In the genomic region with DNA sequence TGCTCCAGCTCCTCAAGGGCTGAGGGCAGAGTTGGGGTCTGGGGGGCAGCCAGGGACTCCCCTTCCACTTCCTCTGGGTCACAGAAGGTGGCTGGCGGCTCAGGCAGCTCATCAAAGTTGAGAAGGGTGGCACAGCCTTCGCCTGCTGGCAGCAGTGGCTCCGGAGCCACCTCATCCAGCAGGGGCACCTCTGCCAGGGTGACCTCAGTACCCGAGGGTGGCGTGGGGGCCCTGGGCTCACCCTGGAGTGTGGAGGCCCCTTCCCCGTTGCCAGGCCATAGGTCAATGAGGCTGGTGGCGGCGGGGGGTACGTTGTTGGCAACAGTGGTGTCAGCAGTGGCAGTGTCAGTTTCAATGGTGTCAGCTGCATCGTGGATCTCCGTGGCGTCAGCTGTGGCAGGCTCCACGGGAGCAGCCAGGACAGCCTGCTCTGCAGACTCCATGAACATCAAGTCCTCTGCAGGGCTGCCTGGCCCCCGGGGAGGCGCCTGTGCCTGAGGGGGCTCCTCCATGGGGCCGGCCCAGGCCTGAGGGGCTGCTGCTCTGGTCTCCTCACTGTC, we compare ENCODE assay signal across 7 cellular contexts. TPM values are rescaled to one million over a fixed set of nuclear protein-coding genes. Genes with fewer than 3 reads are reported as not detected.
DNase-seq lines count a peak whose midpoint lies in the region; TF ChIP-seq lines count a peak whose summit lies in the region.
"Had no signal": no experiment of that assay in that cellular context is flagged by ENCODE, and none has a peak within 500 bp of the region (broad histone marks: within the 10 kb centered on the region; RNA-seq: fewer than 3 reads in every experiment).

No MANE protein-coding gene starts in this region.

- H3K9ac ChIP-seq in GM23248 = peak overlapping the region; percentile 51; the same call in 1 of the 2 replicates
- H3K9ac ChIP-seq in neural cell (ENCODE audit: low read length) = peak overlapping the region; percentile 67

- peaks cover 29% of the 10 kb centered on the region for H3F3A ChIP-seq in GM23248 (ENCODE audit: insufficient read depth)
- H3F3A ChIP-seq in neural cell (ENCODE audit: insufficient read depth, low read length, poor library complexity, severe bottlenecking) = peaks cover 5% of the 10 kb centered on the region

- H3K4me3 ChIP-seq in GM23248 = no peak overlapping the region
- no peak overlapping the region for H3K4me3 ChIP-seq in ascending aorta
- peak overlapping the region; percentile 72 for H3K4me3 ChIP-seq in neural cell (ENCODE audit: low read length)
- H3K4me3 ChIP-seq in uterus = no peak overlapping the region
- no peak overlapping the region for H3K4me3 ChIP-seq in lower leg skin (ENCODE audit: low read depth, poor library complexity, severe bottlenecking)

- H4K20me1 ChIP-seq in GM23248 (ENCODE audit: insufficient read depth) (0 out of 2 replicates have a peak, but pooled peaks cover 13% of the 10 kb centered on the region), neural cell (ENCODE audit: insufficient read depth) (peaks cover 19% of the 10 kb centered on the region)

- TF ChIP-seq EP300 in neural cell (conservative IDR thresholded peaks at IDR 0.05; ENCODE audit: poor library complexity, severe bottlenecking) = no peak

- in situ Hi-C loops in GM23248 (cut with MboI) = loop anchor here (10.0 kb wide), 1 partner anchor 63 kb away; no protein-coding TSS in a partner anchor

- TF ChIP-seq CTCF in ascending aorta (IDR thresholded peaks at IDR 0.05) = no peak
- no peak for TF ChIP-seq CTCF in neural cell (IDR thresholded peaks at IDR 0.05; ENCODE audit: poor library complexity, severe bottlenecking)
- TF ChIP-seq CTCF in uterus (IDR thresholded peaks at IDR 0.05) = no peak
- TF ChIP-seq CTCF in lower leg skin (IDR thresholded peaks at IDR 0.05) = no peak

- H3K27ac ChIP-seq in GM23248 (peak overlapping the region; percentile 72), ascending aorta (peak overlapping the region; percentile 68 to 80), neural cell (ENCODE audit: low read length) (peak overlapping the region; percentile 90), uterus (peak overlapping the region in 1 of 2 donors; percentile 48)

- H3K4me1 ChIP-seq in GM23248 (ENCODE audit: insufficient read depth) (0 out of 2 replicates have a peak, but pooled peaks cover 10% of the 10 kb centered on the region), ascending aorta (peaks cover 18 to 22% of the 10 kb centered on the region in 2 donors), uterus (peaks cover 0 to 23% of the 10 kb centered on the region in 2 donors)

- DNase-seq in GM23248 (no peak), ascending aorta (ENCODE audit: low spot score in 2 of 2) (no peak), NCI-H1048 (lab: John Stamatoyannopoulos, UW) (no peak), uterus (no peak), lower leg skin (ENCODE audit: low spot score in 2 of 2) (no peak)
- DNase-seq: activated CD4-positive, CD25-positive, alpha-beta regulatory T cell had no signal

- H3K36me3 ChIP-seq in GM23248 (ENCODE audit: low read depth) = peaks cover 13% of the 10 kb centered on the region
- H3K36me3 ChIP-seq in ascending aorta = peaks cover 14 to 29% of the 10 kb centered on the region in 2 donors
- peaks cover 9% of the 10 kb centered on the region for H3K36me3 ChIP-seq in neural cell (ENCODE audit: insufficient read depth, low read length)
- no peaks in the 10 kb centered on the region for H3K36me3 ChIP-seq in uterus

- intact Hi-C loops in ascending aorta (cut with DNase I) = loop anchor here (10.0 kb wide), 1 partner anchor 343 kb away; no protein-coding TSS in a partner anchor
- intact Hi-C loops in uterus (cut with DNase I; ENCODE audit: low total_unique reads) = no loop called here
- intact Hi-C loops in lower leg skin (cut with DNase I; ENCODE audit: low total_unique reads) = loop anchor here (10.0 kb wide), 1 partner anchor 143 kb away; the partner anchor contains the start of gene MXD3

- no peak for TF ChIP-seq RAD21 in neural cell (conservative IDR thresholded peaks at IDR 0.05)

- H3K9me3 ChIP-seq in GM23248 (ENCODE audit: low read depth) (no peaks in the 10 kb centered on the region), ascending aorta (no peaks in the 10 kb centered on the region), neural cell (ENCODE audit: low read length) (no peaks in the 10 kb centered on the region), uterus (no peaks in the 10 kb centered on the region)

- TF ChIP-seq POLR2A in uterus (IDR thresholded peaks at IDR 0.05) (no peak), lower leg skin (IDR thresholded peaks at IDR 0.05) (no peak)

- H3K79me2 ChIP-seq in GM23248 (ENCODE audit: insufficient read depth) = peaks cover 17% of the 10 kb centered on the region
- peaks cover 9% of the 10 kb centered on the region for H3K79me2 ChIP-seq in neural cell (replicated peaks; ENCODE audit: insufficient read depth, low read length)

- no peaks in the 10 kb centered on the region for H3K27me3 ChIP-seq in GM23248 (replicated peaks; ENCODE audit: insufficient read depth)
- no peaks in the 10 kb centered on the region for H3K27me3 ChIP-seq in ascending aorta
- no peaks in the 10 kb centered on the region for H3K27me3 ChIP-seq in neural cell (ENCODE audit: insufficient read depth, low read depth, low read length)
- no peaks in the 10 kb centered on the region for H3K27me3 ChIP-seq in uterus

- no peak overlapping the region for H2AFZ ChIP-seq in GM23248
- H2AFZ ChIP-seq in neural cell (ENCODE audit: low read depth, low read length) = no peak overlapping the region

- H3K9me2 ChIP-seq in GM23248 (ENCODE audit: insufficient read depth) (no peaks in the 10 kb centered on the region), neural cell (ENCODE audit: insufficient read depth, low read length) (no peaks in the 10 kb centered on the region)

- H3K4me2 ChIP-seq in GM23248 (ENCODE audit: unreplicated experiment) = no peak overlapping the region
- no peak overlapping the region for H3K4me2 ChIP-seq in neural cell (ENCODE audit: low read length)

- 84% methylated on average over 13 to 15 of the region's 16 CpGs for WGBS in GM23248 (ENCODE audit: low coverage in 1 of 2, low lambda C conversion rate in 2 of 2, missing lambda C conversion rate in 2 of 2), 2 experiments
- WGBS in lower leg skin, 2 donors = 78 to 84% methylated on average over 6 to 15 of the region's 16 CpGs

TF ChIP-seq in neural cell, 6 proteins besides CTCF, POLR2A, EP300 and RAD21 (continues in another document):
- no peak for TF ChIP-seq SMC3 (conservative IDR thresholded peaks at IDR 0.05; ENCODE audit: poor library complexity)

RNA-seq across cellular contexts. Expression of gene PRR7, which starts 11.6 kb away (rescaled TPM):
- total RNA-seq in GM23248 (2014; rRNA removed; shearing (Covaris generic)) = 23.9 and 24.8 TPM in 2 replicates
- polyA plus RNA-seq in GM23248 (2016; fragmentation: Nextera tagmentation; extraction: Ambion mirVana) (10.5 and 11.1 TPM in 2 replicates), neural cell (44.1 and 46.6 TPM in 2 replicates)
- total RNA-seq in ascending aorta (18.1 TPM), uterus (1 to 10 TPM in 2 of 4 donors, not detected in 2; 1.9 to 3.0 TPM), lower leg skin (10 to 100 TPM in 1 of 4 donors, 1 to 10 TPM in 3; 5.4 to 10.2 (median 8.0) TPM)
- polyA minus RNA-seq in neural cell = 25.1 and 28.8 TPM in 2 replicates

RNA-seq across cellular contexts. Expression of gene DBN1, which starts 15.2 kb away (rescaled TPM):
- total RNA-seq in GM23248 (2014; rRNA removed; shearing (Covaris generic)) = 224 and 257 TPM in 2 replicates
- polyA plus RNA-seq in GM23248 (2016; fragmentation: Nextera tagmentation; extraction: Ambion mirVana) (160 and 163 TPM in 2 replicates), neural cell (319 and 353 TPM in 2 replicates)
- total RNA-seq in ascending aorta (151 TPM), uterus (100 to 1,000 TPM in 2 of 4 donors, 10 to 100 TPM in 2; 30.6 to 107 (median 82.7) TPM), lower leg skin (10 to 100 TPM; 14.0 to 65.5 (median 27.6) TPM)
- 348 and 404 TPM in 2 replicates for polyA minus RNA-seq in neural cell

RNA-seq across cellular contexts. Expression of gene GRK6, which starts 31.7 kb away (rescaled TPM):
- 17.3 and 30.4 TPM in 2 replicates for total RNA-seq in GM23248 (2014; rRNA removed; shearing (Covaris generic))
- 7.7 and 13.5 TPM in 2 replicates for polyA plus RNA-seq in GM23248 (2016; fragmentation: Nextera tagmentation; extraction: Ambion mirVana)
- 20.6 TPM for total RNA-seq in ascending aorta
- 22.6 and 26.5 TPM in 2 replicates for polyA plus RNA-seq in neural cell
- polyA minus RNA-seq in neural cell = 38.1 and 38.5 TPM in 2 replicates
- 10 to 100 TPM; 16.4 to 29.8 (median 20.9) TPM for total RNA-seq in uterus
- 10 to 100 TPM; 29.5 to 56.7 (median 38.1) TPM for total RNA-seq in lower leg skin

RNA-seq across cellular contexts. Expression of gene PDLIM7, which starts 39.2 kb away (rescaled TPM):
- total RNA-seq in GM23248 (2014; rRNA removed; shearing (Covaris generic)) = 320 and 357 TPM in 2 replicates
- 551 and 556 TPM in 2 replicates for polyA plus RNA-seq in GM23248 (2016; fragmentation: Nextera tagmentation; extraction: Ambion mirVana)
- 1,082 TPM for total RNA-seq in ascending aorta
- 21.0 and 45.4 TPM in 2 replicates for polyA plus RNA-seq in neural cell
- 16.6 and 20.5 TPM in 2 replicates for polyA minus RNA-seq in neural cell
- total RNA-seq in uterus = 100 to 1,000 TPM; 102 to 543 (median 193) TPM
- total RNA-seq in lower leg skin = 10 to 100 TPM; 11.8 to 31.7 (median 23.5) TPM

RNA-seq across cellular contexts. Expression of gene F12, which starts 48.8 kb away (rescaled TPM):
- 0.43 and 1.3 TPM in 2 replicates for total RNA-seq in GM23248 (2014; rRNA removed; shearing (Covaris generic))
- polyA plus RNA-seq in GM23248 (2016; fragmentation: Nextera tagmentation; extraction: Ambion mirVana) = 1.2 and 1.8 TPM in 2 replicates
- not detected for total RNA-seq in ascending aorta
- 1.4 and 7.8 TPM in 2 replicates for polyA plus RNA-seq in neural cell
- 2.9 and 3.6 TPM in 2 replicates for polyA minus RNA-seq in neural cell
- total RNA-seq in uterus = 1 to 10 TPM in 1 of 4 donors, not detected in 3; 7.6 TPM
- total RNA-seq in lower leg skin = 10 to 100 TPM in 2 of 4 donors, 1 to 10 TPM in 2; 1.9 to 14.5 (median 10.1) TPM
